Comparison of ENCODE assay signal across 20 cellular contexts in genomic region chr14:101017209-101017608, GRCh38.
DNase-seq lines count a peak whose midpoint lies in the region; ATAC-seq lines count a peak whose summit lies in the region.
"Had no signal": no experiment of that assay in that cellular context is flagged by ENCODE, and none has a peak within 500 bp of the region (broad histone marks: within the 10 kb centered on the region; RNA-seq: fewer than 3 reads in every experiment).

No MANE protein-coding gene starts in this region.

- no peaks in the 10 kb centered on the region; the same call in 1 of the 2 replicates for H4K20me1 ChIP-seq in GM23248 (ENCODE audit: insufficient read depth)
- H4K20me1 ChIP-seq: BLaER1 had no signal

- H3F3A ChIP-seq in GM23248 (ENCODE audit: insufficient read depth) = peaks cover 6% of the 10 kb centered on the region; the same call in 1 of the 2 replicates

- DNase-seq in GM23248 = peak; percentile 74
- DNase-seq in SJCRH30 = peak; percentile 24 to 35
- peak; percentile 64 for DNase-seq in fibroblast of peridontal ligament (ENCODE audit: extremely low read depth)
- peak; percentile 29 for DNase-seq in skeletal muscle cell (ENCODE audit: low read depth)
- DNase-seq in DMS 273 (lab: John Stamatoyannopoulos, UW; ENCODE audit: unreplicated experiment) = no peak
- no peak for DNase-seq in HuH-7 (ENCODE audit: low spot score)
- no peak for DNase-seq in stimulated activated naive CD4-positive, alpha-beta T cell (lab: John Stamatoyannopoulos, UW)
- DNase-seq: activated CD4-positive, alpha-beta memory T cell treated with anti-CD3 and anti-CD28 coated beads for 36 hours; activated T-cell treated with anti-CD3 and anti-CD28 coated beads, Interleukin-2, amount 50 U/mL, for 24 hours; erythroblast; mammary epithelial cell; MV-4-11; NCI-H2029; NCI-H510A treated with DMSO at 0.1 percent for 48 hours; T-helper 1 cell had no signal

- no peak overlapping the region for H3K27ac ChIP-seq in GM23248
- no peak overlapping the region for H3K27ac ChIP-seq in SJCRH30
- H3K27ac ChIP-seq: BLaER1, dorsolateral prefrontal cortex, thoracic aorta had no signal

- no peak for ATAC-seq in GM21447 (IDR thresholded peaks at IDR 0.05; ENCODE audit: unreplicated experiment)
- ATAC-seq: natural killer cell treated with Interleukin-12 subunit alpha and Interleukin-12 subunit beta and Interleukin-15 and Interleukin-18, amount 100 ng/mL, for 72 hours had no signal

- H2AFZ ChIP-seq in GM23248 = no peak overlapping the region

- no peaks in the 10 kb centered on the region for H3K9me2 ChIP-seq in GM23248 (ENCODE audit: insufficient read depth)

- H3K9me3 ChIP-seq in GM23248 (ENCODE audit: low read depth) (no peaks in the 10 kb centered on the region), SJCRH30 (replicated peaks) (no peaks in the 10 kb centered on the region)

- in situ Hi-C loops in GM23248 (cut with MboI) = no loop called here

- H3K79me2 ChIP-seq in GM23248 (ENCODE audit: insufficient read depth) = peaks cover 23% of the 10 kb centered on the region

- H3K36me3 ChIP-seq in GM23248 (ENCODE audit: low read depth) (peaks cover 1% of the 10 kb centered on the region), SJCRH30 (peaks cover 58% of the 10 kb centered on the region)
- H3K36me3 ChIP-seq: BLaER1, thoracic aorta had no signal

- H3K4me3 ChIP-seq in GM23248 (no peak overlapping the region), SJCRH30 (no peak overlapping the region), skeletal muscle cell (ENCODE audit: low read depth, low read length) (no peak overlapping the region)
- H3K4me3 ChIP-seq: BLaER1, dorsolateral prefrontal cortex, thoracic aorta had no signal

- WGBS in GM23248 (ENCODE audit: low coverage in 1 of 2, low lambda C conversion rate in 2 of 2, missing lambda C conversion rate in 2 of 2), 2 experiments = 33 to 50% methylated on average over 1 of the region's 1 CpG

- H3K27me3 ChIP-seq in GM23248 (replicated peaks; ENCODE audit: insufficient read depth) (no peaks in the 10 kb centered on the region), SJCRH30 (no peaks in the 10 kb centered on the region)
- H3K27me3 ChIP-seq: BLaER1 had no signal

- no peak overlapping the region for H3K4me2 ChIP-seq in GM23248 (ENCODE audit: unreplicated experiment)
- H3K4me2 ChIP-seq: BLaER1 had no signal

- H3K9ac ChIP-seq in GM23248 = no peak overlapping the region
- H3K9ac ChIP-seq: BLaER1 had no signal

- H3K4me1 ChIP-seq in GM23248 (ENCODE audit: insufficient read depth) = peaks cover 16% of the 10 kb centered on the region
- H3K4me1 ChIP-seq in SJCRH30 = peaks cover 6% of the 10 kb centered on the region
- H3K4me1 ChIP-seq: BLaER1 had no signal

Comparison
In these comparisons a context has a peak if more than half of its experiments do, and no peak if none do; other contexts are left out.
1. DNase-seq: peak in GM23248 (single experiment), SJCRH30 (2 of 2), fibroblast of peridontal ligament (single experiment) and skeletal muscle cell (single experiment); none in DMS 273 (single experiment), HuH-7 (single experiment) and stimulated activated naive CD4-positive, alpha-beta T cell (0 of 6).